In genomic region chrX:45851434-45851991, GRCh38 we compare ENCODE assay signal across 9 cellular contexts.
A peak's percentile ranks its signal among the peaks of the same experiment; 100 is the strongest.
DNase-seq lines count a peak whose midpoint lies in the region; ATAC-seq and TF ChIP-seq lines count a peak whose summit lies in the region.
"Had no signal": no experiment of that assay in that cellular context is flagged by ENCODE, and none has a peak within 500 bp of the region (broad histone marks: within the 10 kb centered on the region; RNA-seq: fewer than 3 reads in every experiment).

No MANE protein-coding gene starts in this region.

- TF ChIP-seq CTCF in GM13977 (IDR thresholded peaks at IDR 0.05; ENCODE audit: extremely low read depth, insufficient read depth, missing control alignments): no peak
- no peak for TF ChIP-seq CTCF in foreskin fibroblast (IDR thresholded peaks at IDR 0.05; ENCODE audit: low read depth, low read length)
- TF ChIP-seq CTCF in uterus (IDR thresholded peaks at IDR 0.05): no peak

- no peaks in the 10 kb centered on the region for H3K36me3 ChIP-seq in uterus

- H3K27ac ChIP-seq in uterus: peak overlapping the region in 1 of 2 donors; percentile 59
- H3K27ac ChIP-seq: VCaP had no signal

- peak in 1 of 2 donors; percentile 21 for TF ChIP-seq POLR2A in uterus (IDR thresholded peaks at IDR 0.05)

- peaks cover 9% of the 10 kb centered on the region for H3K36me3 Mint-ChIP-seq in activated T-cell treated with anti-CD3 and anti-CD28 coated beads, Interleukin-2, amount 50 U/mL, for 4 hours (ENCODE audit: insufficient read depth)

- peak overlapping the region; percentile 98 for H3K4me3 Mint-ChIP-seq in activated T-cell treated with anti-CD3 and anti-CD28 coated beads, Interleukin-2, amount 50 U/mL, for 4 hours

- no peaks in the 10 kb centered on the region for H3K27me3 Mint-ChIP-seq in activated T-cell treated with anti-CD3 and anti-CD28 coated beads, Interleukin-2, amount 50 U/mL, for 4 hours (ENCODE audit: low read depth)

- peak; percentile 79 to 81 for ATAC-seq in activated T-cell treated with anti-CD3 and anti-CD28 coated beads, Interleukin-2, amount 50 U/mL, for 4 hours

- peaks cover 28% of the 10 kb centered on the region for H3K4me1 Mint-ChIP-seq in activated T-cell treated with anti-CD3 and anti-CD28 coated beads, Interleukin-2, amount 50 U/mL, for 4 hours (ENCODE audit: low read depth)

- H3K4me1 ChIP-seq in uterus: no peaks in the 10 kb centered on the region

- no peaks in the 10 kb centered on the region for H3K9me3 ChIP-seq in uterus

- in situ Hi-C loops in GM13977 (cut with MboI; ENCODE audit: low pct_unique_long_range_greater_than_20kb, low sequenced_read_pairs, unreplicated experiment): no loop called here

- peak; percentile 19 for DNase-seq in GM13977 (ENCODE audit: low spot score)
- DNase-seq in NCI-H82 (lab: John Stamatoyannopoulos, UW): peak; percentile 83
- DNase-seq in activated T-cell treated with anti-CD3 and anti-CD28 coated beads, Interleukin-2, amount 50 U/mL, for 4 hours: peak; percentile 55
- peak in 1 of 2 donors; percentile 70 for DNase-seq in foreskin fibroblast
- DNase-seq in posterior cingulate gyrus: peak in 7 of 10 donors; percentile 7 to 87 (median 22)
- peak; percentile 18 to 19 for DNase-seq in uterus
- no peak for DNase-seq in mucosa of gallbladder (ENCODE audit: low spot score)
- DNase-seq in SHP77 (lab: John Stamatoyannopoulos, UW): no peak

- H3K4me3 ChIP-seq in foreskin fibroblast (ENCODE audit: low read depth in 1 of 2, low read length in 2 of 2): peak overlapping the region; percentile 61 to 85
- peak overlapping the region; percentile 41 to 47 for H3K4me3 ChIP-seq in uterus

- intact Hi-C loops in posterior cingulate gyrus (cut with DNase I): no loop called here
- intact Hi-C loops in uterus (cut with DNase I; ENCODE audit: low total_unique reads): no loop called here

- no peaks in the 10 kb centered on the region for H3K9me3 Mint-ChIP-seq in activated T-cell treated with anti-CD3 and anti-CD28 coated beads, Interleukin-2, amount 50 U/mL, for 4 hours

- H3K27me3 ChIP-seq in uterus: no peaks in the 10 kb centered on the region

Comparison
In these comparisons a context has a peak if more than half of its experiments do, and no peak if none do; other contexts are left out.
1. DNase-seq: peak in GM13977 (single experiment), NCI-H82 (single experiment), activated T-cell treated with anti-CD3 and anti-CD28 coated beads, Interleukin-2, amount 50 U/mL, for 4 hours (single experiment), posterior cingulate gyrus (7 of 10) and uterus (2 of 2); none in mucosa of gallbladder (single experiment) and SHP77 (0 of 2).